ENCODE assay signal across 7 cellular contexts in the genomic region with DNA sequence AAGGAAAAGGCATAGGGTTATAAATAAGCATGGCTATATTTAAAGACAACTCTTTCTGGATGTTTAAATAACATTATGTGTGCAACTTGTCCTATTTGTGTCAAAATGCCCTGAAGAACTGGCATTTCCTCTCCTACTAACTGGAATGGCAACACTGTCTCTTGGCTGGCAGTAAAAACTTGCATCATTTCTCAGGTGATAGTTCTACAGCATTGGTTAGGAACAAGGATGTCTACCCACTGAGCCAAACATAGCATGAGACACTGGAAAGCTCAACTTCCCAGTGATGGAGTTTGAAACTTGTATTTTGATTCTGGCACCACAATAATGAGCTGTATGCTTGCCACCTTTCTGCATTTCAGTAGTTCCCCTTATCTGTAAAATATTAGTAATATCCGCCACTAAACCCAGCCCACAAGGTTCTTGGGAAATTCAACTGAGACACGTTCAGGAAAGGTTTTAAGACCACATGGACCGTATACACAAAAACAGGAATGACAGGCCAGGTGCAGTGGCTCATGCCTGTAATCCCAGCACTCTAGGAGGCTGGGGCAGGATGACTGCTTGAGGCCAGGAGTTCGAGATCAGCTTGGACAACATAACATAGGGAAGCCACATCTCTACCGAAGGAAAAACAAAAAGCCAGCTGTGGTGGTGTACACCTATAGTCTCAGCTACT. TPM values are rescaled to one million over a fixed set of nuclear protein-coding genes. Genes with fewer than 3 reads are reported as not detected.
A peak's percentile ranks its signal among the peaks of the same experiment; 100 is the strongest.
DNase-seq lines count a peak whose midpoint lies in the region.

No MANE protein-coding gene starts in this region.

- H3K4me3 Mint-ChIP-seq in IgD-negative memory B cell = peak overlapping the region in 3 of 4 donors; percentile 12 to 100 (median 78)

- peaks cover 0 to 2% (median 0%) of the 10 kb centered on the region in 3 donors for H3K9me3 Mint-ChIP-seq in IgD-negative memory B cell

- peaks cover 9% of the 10 kb centered on the region for H3K36me3 Mint-ChIP-seq in IgD-negative memory B cell

- H3K4me3 ChIP-seq in stomach smooth muscle (ENCODE audit: low read length in 2 of 2) = peak overlapping the region; percentile 41 to 94

- peak overlapping the region; percentile 13 to 80 for H3K9ac ChIP-seq in stomach smooth muscle (ENCODE audit: low read length in 2 of 2)

- DNase-seq in amniotic epithelial cell (ENCODE audit: low read depth) (peak; percentile 64), NCI-H226 (no peak), putamen (ENCODE audit: low spot score) (no peak)
- no peak for DNase-seq in activated effector memory CD4-positive, alpha-beta T cell treated with Interleukin-2 at 50 U/mL for 16 hours

- H3K27me3 ChIP-seq in layer of hippocampus (ENCODE audit: control insufficient read depth, insufficient read depth, low read length) (no peaks in the 10 kb centered on the region), stomach smooth muscle (ENCODE audit: control insufficient read depth in 1 of 2, insufficient read depth in 2 of 2, low read length in 2 of 2) (no peaks in the 10 kb centered on the region)

- no peaks in the 10 kb centered on the region for H3K9me3 ChIP-seq in stomach smooth muscle (ENCODE audit: control insufficient read depth in 2 of 2, low read length in 2 of 2)

- H3K27ac Mint-ChIP-seq in IgD-negative memory B cell = peak overlapping the region; percentile 33 to 91 (median 68)

- peaks cover 21 to 49% (median 36%) of the 10 kb centered on the region in 3 donors for H3K4me1 Mint-ChIP-seq in IgD-negative memory B cell

- no peaks in the 10 kb centered on the region for H3K27me3 Mint-ChIP-seq in IgD-negative memory B cell

- H3K27ac ChIP-seq in layer of hippocampus (ENCODE audit: low read depth, low read length) (peak overlapping the region; percentile 55), stomach smooth muscle (ENCODE audit: low read length) (no peak overlapping the region)

- H3K36me3 ChIP-seq in stomach smooth muscle (ENCODE audit: control insufficient read depth in 2 of 2, insufficient read depth in 2 of 2, low read length in 2 of 2) = peaks cover 44 to 74% of the 10 kb centered on the region in 2 donors

- peaks cover 38% of the 10 kb centered on the region for H3K4me1 ChIP-seq in stomach smooth muscle (ENCODE audit: control insufficient read depth, insufficient read depth, low read length)

RNA-seq across cellular contexts. Expression of a gene that starts 5.1 kb away (rescaled TPM):
- polyA plus RNA-seq in IgD-negative memory B cell = 51.1 TPM
